ENCODE assay signal across 1 cellular context in the genomic region with DNA sequence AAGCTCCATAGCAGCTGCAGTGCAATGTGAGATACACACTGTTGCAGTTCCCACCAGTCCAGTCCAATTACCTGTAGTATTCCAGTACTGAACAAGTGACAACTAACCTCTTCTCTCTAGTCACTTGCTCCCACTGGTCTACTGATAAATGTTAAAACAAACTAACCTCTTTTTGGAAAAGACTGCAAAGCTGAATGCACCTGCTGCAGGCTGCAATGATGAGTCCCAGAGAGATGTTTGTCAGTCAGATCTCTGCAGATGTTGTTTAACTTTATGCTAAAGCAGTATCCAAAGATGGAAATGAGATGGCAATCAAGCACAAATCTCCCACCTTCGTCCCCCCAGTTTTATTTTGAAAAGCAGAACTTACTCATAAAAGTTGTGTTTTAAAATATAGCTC.
TF ChIP-seq lines count a peak whose summit lies in the region.

No MANE protein-coding gene starts in this region.

TF ChIP-seq in WTC11, 78 proteins besides CTCF, POLR2A, EP300 and RAD21 (continued from another document):
- TF ChIP-seq ERG (CRISPR knock-in tag; IDR thresholded peaks at IDR 0.05): no peak
- no peak for TF ChIP-seq NFE2L1 (CRISPR knock-in tag; IDR thresholded peaks at IDR 0.05)
- TF ChIP-seq MYBL2 (CRISPR knock-in tag; IDR thresholded peaks at IDR 0.05): no peak
- TF ChIP-seq ETV6 (CRISPR knock-in tag; IDR thresholded peaks at IDR 0.05): no peak
- TF ChIP-seq ESRRA (CRISPR knock-in tag; IDR thresholded peaks at IDR 0.05; ENCODE audit: borderline replicate concordance): no peak
- no peak for TF ChIP-seq FOXJ3 (CRISPR knock-in tag; IDR thresholded peaks at IDR 0.05; ENCODE audit: borderline replicate concordance)
- no peak for TF ChIP-seq JAZF1 (CRISPR knock-in tag; IDR thresholded peaks at IDR 0.05)
- no peak for TF ChIP-seq ZNF423 (CRISPR knock-in tag; IDR thresholded peaks at IDR 0.05)
- TF ChIP-seq, protein P1, sequence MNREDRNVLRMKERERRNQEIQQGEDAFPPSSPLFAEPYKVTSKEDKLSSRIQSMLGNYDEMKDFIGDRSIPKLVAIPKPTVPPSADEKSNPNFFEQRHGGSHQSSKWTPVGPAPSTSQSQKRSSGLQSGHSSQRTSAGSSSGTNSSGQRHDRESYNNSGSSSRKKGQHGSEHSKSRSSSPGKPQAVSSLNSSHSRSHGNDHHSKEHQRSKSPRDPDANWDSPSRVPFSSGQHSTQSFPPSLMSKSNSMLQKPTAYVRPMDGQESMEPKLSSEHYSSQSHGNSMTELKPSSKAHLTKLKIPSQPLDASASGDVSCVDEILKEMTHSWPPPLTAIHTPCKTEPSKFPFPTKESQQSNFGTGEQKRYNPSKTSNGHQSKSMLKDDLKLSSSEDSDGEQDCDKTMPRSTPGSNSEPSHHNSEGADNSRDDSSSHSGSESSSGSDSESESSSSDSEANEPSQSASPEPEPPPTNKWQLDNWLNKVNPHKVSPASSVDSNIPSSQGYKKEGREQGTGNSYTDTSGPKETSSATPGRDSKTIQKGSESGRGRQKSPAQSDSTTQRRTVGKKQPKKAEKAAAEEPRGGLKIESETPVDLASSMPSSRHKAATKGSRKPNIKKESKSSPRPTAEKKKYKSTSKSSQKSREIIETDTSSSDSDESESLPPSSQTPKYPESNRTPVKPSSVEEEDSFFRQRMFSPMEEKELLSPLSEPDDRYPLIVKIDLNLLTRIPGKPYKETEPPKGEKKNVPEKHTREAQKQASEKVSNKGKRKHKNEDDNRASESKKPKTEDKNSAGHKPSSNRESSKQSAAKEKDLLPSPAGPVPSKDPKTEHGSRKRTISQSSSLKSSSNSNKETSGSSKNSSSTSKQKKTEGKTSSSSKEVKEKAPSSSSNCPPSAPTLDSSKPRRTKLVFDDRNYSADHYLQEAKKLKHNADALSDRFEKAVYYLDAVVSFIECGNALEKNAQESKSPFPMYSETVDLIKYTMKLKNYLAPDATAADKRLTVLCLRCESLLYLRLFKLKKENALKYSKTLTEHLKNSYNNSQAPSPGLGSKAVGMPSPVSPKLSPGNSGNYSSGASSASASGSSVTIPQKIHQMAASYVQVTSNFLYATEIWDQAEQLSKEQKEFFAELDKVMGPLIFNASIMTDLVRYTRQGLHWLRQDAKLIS (CRISPR knock-in tag; IDR thresholded peaks at IDR 0.05; ENCODE audit: borderline replicate concordance): no peak
- TF ChIP-seq TEAD1 (CRISPR knock-in tag; IDR thresholded peaks at IDR 0.05): no peak
- TF ChIP-seq, protein P2, sequence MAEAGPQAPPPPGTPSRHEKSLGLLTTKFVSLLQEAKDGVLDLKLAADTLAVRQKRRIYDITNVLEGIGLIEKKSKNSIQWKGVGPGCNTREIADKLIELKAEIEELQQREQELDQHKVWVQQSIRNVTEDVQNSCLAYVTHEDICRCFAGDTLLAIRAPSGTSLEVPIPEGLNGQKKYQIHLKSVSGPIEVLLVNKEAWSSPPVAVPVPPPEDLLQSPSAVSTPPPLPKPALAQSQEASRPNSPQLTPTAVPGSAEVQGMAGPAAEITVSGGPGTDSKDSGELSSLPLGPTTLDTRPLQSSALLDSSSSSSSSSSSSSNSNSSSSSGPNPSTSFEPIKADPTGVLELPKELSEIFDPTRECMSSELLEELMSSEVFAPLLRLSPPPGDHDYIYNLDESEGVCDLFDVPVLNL (CRISPR knock-in tag; IDR thresholded peaks at IDR 0.05; ENCODE audit: borderline replicate concordance, low read depth): no peak
- no peak for TF ChIP-seq GABPB1 (CRISPR knock-in tag; IDR thresholded peaks at IDR 0.05)
- no peak for TF ChIP-seq SMAD3 (CRISPR knock-in tag; IDR thresholded peaks at IDR 0.05; ENCODE audit: borderline replicate concordance)
